8 cellular contexts compared by ENCODE assay signal in genomic region chr16:67185003-67185865, GRCh38. TPM values are rescaled to one million over a fixed set of nuclear protein-coding genes. Genes with fewer than 3 reads are reported as not detected.
DNase-seq lines count a peak whose midpoint lies in the region; ATAC-seq and TF ChIP-seq lines count a peak whose summit lies in the region.

No MANE protein-coding gene starts in this region.

- no peak overlapping the region for H3K27ac ChIP-seq in CD8-positive, alpha-beta T cell (ENCODE audit: low read depth, low read length)

- H3K4me1 ChIP-seq in CD8-positive, alpha-beta T cell (ENCODE audit: insufficient read depth, low read length): peaks cover 20% of the 10 kb centered on the region
- H3K4me1 ChIP-seq in NT2/D1 (ENCODE audit: insufficient read depth, insufficient read length): peaks cover 27% of the 10 kb centered on the region

- DNase-seq in CD8-positive, alpha-beta T cell: peak; percentile 73 to 89 (median 79)
- DNase-seq in HFF-Myc (ENCODE audit: extremely low read depth, low read depth): peak; percentile 71
- DNase-seq in NT2/D1 (ENCODE audit: low read depth, low spot score): peak; percentile 92
- peak; percentile 94 for DNase-seq in activated CD8-positive, alpha-beta memory T cell treated with anti-CD3 and anti-CD28 coated beads, Interleukin-2, amount 50 U/mL, for 48 hours
- peak; percentile 85 for DNase-seq in epithelial cell of esophagus (ENCODE audit: low read depth)
- DNase-seq in mucosa of gallbladder (ENCODE audit: low spot score): peak; percentile 92
- peak; percentile 80 to 83 for DNase-seq in stimulated activated CD8-positive, alpha-beta memory T cell treated with anti-CD3 and anti-CD28 coated beads, Interleukin-2, amount 100 ng/mL, for 48 hours (ENCODE audit: low read depth in 2 of 2)

- H3K4me3 Mint-ChIP-seq in CD8-positive, alpha-beta T cell: no peak overlapping the region

- no peak overlapping the region for H3K4me3 ChIP-seq in CD8-positive, alpha-beta T cell (ENCODE audit: low read depth, low read length)
- H3K4me3 ChIP-seq in HFF-Myc (replicated peaks; ENCODE audit: low read depth, low read length) (no peak overlapping the region), NT2/D1 (ENCODE audit: insufficient read length, low read depth) (peak overlapping the region; percentile 81), epithelial cell of esophagus (ENCODE audit: low read length) (no peak overlapping the region)

- POLR2A ChIA-PET in CD8-positive, alpha-beta T cell (lab: Charles Lee): interaction anchor here (0.7 to 1.7 kb wide), 4 partner anchors 25 to 238 kb away, joined by 3 to 9 read pairs (median 4); partner anchors contain the start of genes FBXL8 and TRADD

- CTCF ChIA-PET in CD8-positive, alpha-beta T cell (lab: Charles Lee): interaction anchor here (0.6 to 8.5 kb wide), 30 partner anchors 9 to 238 kb away, joined by 3 to 80 read pairs (median 4); no protein-coding TSS in a partner anchor

- TF ChIP-seq CTCF in CD8-positive, alpha-beta T cell (IDR thresholded peaks at IDR 0.05): peak; percentile 81
- TF ChIP-seq CTCF in HFF-Myc (IDR thresholded peaks at IDR 0.05; ENCODE audit: low read depth, low read length, missing control alignments): peak; percentile 76
- TF ChIP-seq CTCF in epithelial cell of esophagus (IDR thresholded peaks at IDR 0.05; ENCODE audit: insufficient read depth, low read depth, low read length, missing control alignments): peak; percentile 63

- H3K9me3 Mint-ChIP-seq in CD8-positive, alpha-beta T cell: no peaks in the 10 kb centered on the region

- H3K36me3 Mint-ChIP-seq in CD8-positive, alpha-beta T cell: no peaks in the 10 kb centered on the region

- no peaks in the 10 kb centered on the region for H3K9me3 ChIP-seq in CD8-positive, alpha-beta T cell (ENCODE audit: low read length)
- H3K9me3 ChIP-seq in NT2/D1 (ENCODE audit: insufficient read depth, low read length): no peaks in the 10 kb centered on the region

- no peaks in the 10 kb centered on the region for H3K36me3 ChIP-seq in CD8-positive, alpha-beta T cell (ENCODE audit: insufficient read depth, low read length)
- H3K36me3 ChIP-seq in NT2/D1 (ENCODE audit: insufficient read depth, insufficient read length, low read length): peaks cover 14% of the 10 kb centered on the region

- peak overlapping the region; percentile 87 for H3K9ac ChIP-seq in NT2/D1 (ENCODE audit: insufficient read length, low read depth)

- peaks cover 4% of the 10 kb centered on the region for H3K27me3 Mint-ChIP-seq in CD8-positive, alpha-beta T cell (ENCODE audit: low read depth)

- no peak overlapping the region for H3K27ac Mint-ChIP-seq in CD8-positive, alpha-beta T cell

- peak; percentile 13 for ATAC-seq in CD8-positive, alpha-beta T cell
- no peak for ATAC-seq in HG03135 (IDR thresholded peaks at IDR 0.05; ENCODE audit: unreplicated experiment)

- intact Hi-C loops in CD8-positive, alpha-beta T cell (cut with DNase I, micrococcal nuclease): loop anchor here (1.0 to 2.0 kb wide), 8 partner anchors 42 to 238 kb away; partner anchors contain the start of genes FHOD1 (in 2 of the 2), CBFB (in 1 of the 2), PHAF1 (in 1 of the 2) and TMEM208 (in 1 of the 2)

- no peaks in the 10 kb centered on the region for H3K27me3 ChIP-seq in CD8-positive, alpha-beta T cell (ENCODE audit: insufficient read depth, low read length)
- peaks cover 24% of the 10 kb centered on the region for H3K27me3 ChIP-seq in NT2/D1 (ENCODE audit: insufficient read depth, insufficient read length)

- H3K4me1 Mint-ChIP-seq in CD8-positive, alpha-beta T cell (ENCODE audit: low read depth): peaks cover 14% of the 10 kb centered on the region

RNA-seq across cellular contexts. Expression of gene MATCAP1, which starts 1.5 kb away (rescaled TPM):
- total RNA-seq in CD8-positive, alpha-beta T cell: 1 to 10 TPM; 7.7 to 8.0 TPM
- total RNA-seq in mucosa of gallbladder: 68.4 TPM

RNA-seq across cellular contexts. Expression of gene EXOC3L1, which starts 4.7 kb away (rescaled TPM):
- total RNA-seq in CD8-positive, alpha-beta T cell: not detected
- total RNA-seq in mucosa of gallbladder: 3.2 TPM

RNA-seq across cellular contexts. Expression of gene E2F4, which starts 6.7 kb away (rescaled TPM):
- total RNA-seq in CD8-positive, alpha-beta T cell: 10 to 100 TPM; 61.9 to 63.8 TPM
- 54.9 TPM for total RNA-seq in mucosa of gallbladder

RNA-seq across cellular contexts. Expression of gene ELMO3, which starts 13.7 kb away (rescaled TPM):
- 1 to 10 TPM; 1.3 to 1.6 TPM for total RNA-seq in CD8-positive, alpha-beta T cell
- 68.3 TPM for total RNA-seq in mucosa of gallbladder

RNA-seq across cellular contexts. Expression of gene NOL3, which starts 14.9 kb away (rescaled TPM):
- under 1 TPM; 0.36 to 0.71 TPM for total RNA-seq in CD8-positive, alpha-beta T cell
- 79.0 TPM for total RNA-seq in mucosa of gallbladder
